21 cellular contexts compared by ENCODE assay signal in genomic region chr11:132777067-132777975, GRCh38.
"Had no signal": no experiment of that assay in that cellular context is flagged by ENCODE, and none has a peak within 500 bp of the region (broad histone marks: within the 10 kb centered on the region; RNA-seq: fewer than 3 reads in every experiment).

No MANE protein-coding gene starts in this region.

- H3K4me3 Mint-ChIP-seq: activated B cell treated with CpG ODN at 0.5 μM for 24 hours; activated naive CD8-positive, alpha-beta T cell; activated T-cell treated with anti-CD3 and anti-CD28 coated beads, Interleukin-2, amount 50 U/mL, for 72 hours; mesothelial cell of epicardium; natural killer cell treated with Interleukin-12 subunit alpha and Interleukin-12 subunit beta and Interleukin-15 and Interleukin-18, amount 100 ng/mL, for 72 hours had no signal

- H3K9me3 Mint-ChIP-seq: mesothelial cell of epicardium; natural killer cell treated with Interleukin-12 subunit alpha and Interleukin-12 subunit beta and Interleukin-15 and Interleukin-18, amount 100 ng/mL, for 72 hours had no signal

- H3K4me3 ChIP-seq: body of pancreas, dorsolateral prefrontal cortex, lung, tibial artery had no signal

- H3K4me1 ChIP-seq: body of pancreas, tibial artery had no signal

- H3K9me3 ChIP-seq: body of pancreas, tibial artery had no signal

- H3K4me1 Mint-ChIP-seq: activated B cell treated with CpG ODN at 0.5 μM for 24 hours had no signal

- H3K27me3 Mint-ChIP-seq: activated B cell treated with CpG ODN at 0.5 μM for 24 hours; activated naive CD8-positive, alpha-beta T cell; natural killer cell treated with Interleukin-12 subunit alpha and Interleukin-12 subunit beta and Interleukin-15 and Interleukin-18, amount 100 ng/mL, for 72 hours had no signal

- H3K27me3 ChIP-seq: body of pancreas, dorsolateral prefrontal cortex, tibial artery had no signal

- ATAC-seq: activated T-cell treated with anti-CD3 and anti-CD28 coated beads, Interleukin-2, amount 50 U/mL, for 72 hours; body of pancreas; left colon; natural killer cell treated with Interleukin-12 subunit alpha and Interleukin-12 subunit beta and Interleukin-15 and Interleukin-18, amount 100 ng/mL, for 72 hours; stimulated activated naive CD8-positive, alpha-beta T cell treated with anti-CD3 and anti-CD28 coated beads, Interleukin-15, Interleukin-2, amounts not matched to agents 100 U/mL and 50 U/mL, for 24 hours had no signal

- H3K27ac Mint-ChIP-seq: activated B cell treated with CpG ODN at 0.5 μM for 24 hours; activated naive CD8-positive, alpha-beta T cell; activated T-cell treated with anti-CD3 and anti-CD28 coated beads, Interleukin-2, amount 50 U/mL, for 72 hours; mesothelial cell of epicardium; natural killer cell treated with Interleukin-12 subunit alpha and Interleukin-12 subunit beta and Interleukin-15 and Interleukin-18, amount 100 ng/mL, for 72 hours; progenitor cell of endocrine pancreas had no signal

- H3K36me3 ChIP-seq: tibial artery had no signal

- H3K36me3 Mint-ChIP-seq: activated naive CD8-positive, alpha-beta T cell; mesothelial cell of epicardium; natural killer cell treated with Interleukin-12 subunit alpha and Interleukin-12 subunit beta and Interleukin-15 and Interleukin-18, amount 100 ng/mL, for 72 hours had no signal

- DNase-seq: activated B cell treated with CpG ODN at 0.5 μM for 24 hours; activated CD4-positive, alpha-beta T cell treated with anti-CD3 and anti-CD28 coated beads for 48 hours; activated gamma-delta T cell; activated T-cell treated with anti-CD3 and anti-CD28 coated beads, Interleukin-2, amount 50 U/mL, for 72 hours; body of pancreas; dorsolateral prefrontal cortex; foreskin fibroblast; glutamatergic neuron; hippocampal formation; left colon; occipital lobe; stimulated activated CD4-positive, alpha-beta T cell treated with anti-CD3 and anti-CD28 coated beads, Interleukin-12 subunit alpha, Interleukin-12 subunit beta, amount 100 ng/mL, for 4 hours; stimulated activated CD4-positive, alpha-beta T cell treated with anti-CD3 and anti-CD28 coated beads, Interleukin-1b, Interleukin-23, amount 100 ng/mL, for 48 hours; stimulated activated CD8-positive, alpha-beta memory T cell treated with anti-CD3 and anti-CD28 coated beads, Interleukin-4, amount 100 ng/mL, for 48 hours; stimulated activated naive CD8-positive, alpha-beta T cell treated with anti-CD3 and anti-CD28 coated beads, Interleukin-15, Interleukin-2, amounts not matched to agents 100 U/mL and 50 U/mL, for 24 hours; tibial artery had no signal

- H3K27ac ChIP-seq: body of pancreas, tibial artery had no signal
